ENCODE assay signal across 1 cellular context in the genomic region with DNA sequence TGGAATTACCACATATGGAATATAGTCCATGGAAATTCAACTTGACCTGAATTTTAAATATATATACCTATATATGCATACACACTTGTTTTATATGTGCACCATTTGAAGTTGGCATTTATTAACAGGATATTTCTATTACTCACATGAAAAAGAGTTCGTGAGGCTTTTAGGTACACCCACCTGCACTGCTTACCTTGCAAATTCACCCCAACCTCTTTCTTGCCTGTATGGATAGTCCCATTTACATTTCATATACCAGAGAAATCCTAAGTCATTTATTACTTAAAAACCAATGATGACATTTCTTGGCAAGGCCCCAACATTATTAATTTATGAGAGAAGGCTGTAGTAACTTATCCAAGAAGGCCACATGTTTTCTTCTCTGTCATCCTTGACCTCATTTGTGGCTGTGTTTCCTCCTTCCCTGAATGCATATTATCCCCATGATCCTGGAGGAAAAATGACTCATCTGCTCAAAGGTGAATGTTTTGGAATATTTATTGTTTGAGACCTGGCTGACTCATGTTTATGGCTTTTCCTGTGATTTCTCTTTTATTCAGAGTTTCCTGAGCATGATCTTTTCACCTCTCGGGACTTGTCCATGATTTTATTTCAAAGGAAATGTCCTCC.
TF ChIP-seq lines count a peak whose summit lies in the region.

No MANE protein-coding gene starts in this region.

TF ChIP-seq in HepG2, 621 proteins besides CTCF, POLR2A, EP300 and RAD21 (continued from another document and continues in another):
- TF ChIP-seq ZNF574 (CRISPR knock-in tag; IDR thresholded peaks at IDR 0.05) (no peak), ELF3 (CRISPR knock-in tag; IDR thresholded peaks at IDR 0.05) (peak; percentile 96), FOXO1 (CRISPR knock-in tag; IDR thresholded peaks at IDR 0.05) (peak; percentile 30; the same call in 1 of the 2 replicates), ZNF550 (CRISPR knock-in tag; IDR thresholded peaks at IDR 0.05; ENCODE audit: borderline replicate concordance) (no peak), ZNF282 (IDR thresholded peaks at IDR 0.05; ENCODE audit: partially characterized antibody) (no peak), AFF4 (CRISPR knock-in tag; IDR thresholded peaks at IDR 0.05) (no peak), GMEB1 (CRISPR knock-in tag; IDR thresholded peaks at IDR 0.05; ENCODE audit: borderline replicate concordance) (no peak), HMGXB4 (CRISPR knock-in tag; IDR thresholded peaks at IDR 0.05; ENCODE audit: borderline replicate concordance in 1 of 2, low read depth in 1 of 2) (no peak), CREM (IDR thresholded peaks at IDR 0.05) (peak; percentile 48; the same call in 1 of the 2 replicates), CREM (CRISPR knock-in tag; IDR thresholded peaks at IDR 0.05) (no peak), FOSL2 (CRISPR knock-in tag; IDR thresholded peaks at IDR 0.05) (peak; percentile 93), MBNL3 (CRISPR knock-in tag; conservative IDR thresholded peaks at IDR 0.05) (no peak), IRF2 (CRISPR knock-in tag; IDR thresholded peaks at IDR 0.05) (0 out of 2 replicates have a peak, but pooled peaks have one; percentile 33), SOX5 (CRISPR knock-in tag; IDR thresholded peaks at IDR 0.05; ENCODE audit: borderline replicate concordance) (peak; percentile 58; the same call in 1 of the 2 replicates), ZNF10 (CRISPR knock-in tag; IDR thresholded peaks at IDR 0.05; ENCODE audit: borderline replicate concordance, low read depth) (no peak), ZNF335 (CRISPR knock-in tag; IDR thresholded peaks at IDR 0.05) (no peak), SALL2 (CRISPR knock-in tag; IDR thresholded peaks at IDR 0.05) (no peak), PHF8 (CRISPR knock-in tag; IDR thresholded peaks at IDR 0.05) (no peak), ZNF280B (CRISPR knock-in tag; IDR thresholded peaks at IDR 0.05; ENCODE audit: borderline replicate concordance) (no peak), HES4 (CRISPR knock-in tag; IDR thresholded peaks at IDR 0.05; ENCODE audit: borderline replicate concordance) (no peak), CC2D1A (CRISPR knock-in tag; IDR thresholded peaks at IDR 0.05) (no peak), PPARG (CRISPR knock-in tag; conservative IDR thresholded peaks at IDR 0.05) (peak; percentile 42; the same call in 1 of the 2 replicates), NFATC3 (CRISPR knock-in tag; IDR thresholded peaks at IDR 0.05) (no peak), HBP1 (CRISPR knock-in tag; IDR thresholded peaks at IDR 0.05; ENCODE audit: low read depth) (no peak), ZNF326 (CRISPR knock-in tag; IDR thresholded peaks at IDR 0.05; ENCODE audit: borderline replicate concordance) (no peak), CBX5 (CRISPR knock-in tag; IDR thresholded peaks at IDR 0.05; ENCODE audit: borderline replicate concordance) (no peak), NFIC (IDR thresholded peaks at IDR 0.05; ENCODE audit: low read length) (peak; percentile 82; the same call in 1 of the 2 replicates), ZNF460 (CRISPR knock-in tag; IDR thresholded peaks at IDR 0.05; ENCODE audit: borderline replicate concordance) (no peak), ZNF235 (CRISPR knock-in tag; IDR thresholded peaks at IDR 0.05; ENCODE audit: borderline replicate concordance) (no peak), MIXL1 (CRISPR knock-in tag; IDR thresholded peaks at IDR 0.05) (0 out of 2 replicates have a peak, but pooled peaks have one; percentile 17), CENPBD1 (CRISPR knock-in tag; IDR thresholded peaks at IDR 0.05; ENCODE audit: borderline replicate concordance, low read depth) (no peak), ZBTB8A (CRISPR knock-in tag; IDR thresholded peaks at IDR 0.05; ENCODE audit: borderline replicate concordance, low read depth) (no peak), ZNF468 (CRISPR knock-in tag; IDR thresholded peaks at IDR 0.05) (no peak), GTF3A (CRISPR knock-in tag; conservative IDR thresholded peaks at IDR 0.05) (no peak), ZNF557 (CRISPR knock-in tag; IDR thresholded peaks at IDR 0.05) (no peak), ZNF740 (CRISPR knock-in tag; IDR thresholded peaks at IDR 0.05) (no peak), TRIM24 (CRISPR knock-in tag; IDR thresholded peaks at IDR 0.05) (no peak), HMG20A (CRISPR knock-in tag; IDR thresholded peaks at IDR 0.05; ENCODE audit: borderline replicate concordance) (peak; percentile 56; the same call in 1 of the 2 replicates), RCOR2 (CRISPR knock-in tag; IDR thresholded peaks at IDR 0.05) (0 out of 2 replicates have a peak, but pooled peaks have one; percentile 26), ZNF207 (IDR thresholded peaks at IDR 0.05; ENCODE audit: borderline replicate concordance) (no peak)
- TF ChIP-seq, protein P1, sequence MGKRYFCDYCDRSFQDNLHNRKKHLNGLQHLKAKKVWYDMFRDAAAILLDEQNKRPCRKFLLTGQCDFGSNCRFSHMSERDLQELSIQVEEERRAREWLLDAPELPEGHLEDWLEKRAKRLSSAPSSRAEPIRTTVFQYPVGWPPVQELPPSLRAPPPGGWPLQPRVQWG (CRISPR knock-in tag; IDR thresholded peaks at IDR 0.05; ENCODE audit: borderline replicate concordance, low read depth) = no peak
- TF ChIP-seq, protein P2, sequence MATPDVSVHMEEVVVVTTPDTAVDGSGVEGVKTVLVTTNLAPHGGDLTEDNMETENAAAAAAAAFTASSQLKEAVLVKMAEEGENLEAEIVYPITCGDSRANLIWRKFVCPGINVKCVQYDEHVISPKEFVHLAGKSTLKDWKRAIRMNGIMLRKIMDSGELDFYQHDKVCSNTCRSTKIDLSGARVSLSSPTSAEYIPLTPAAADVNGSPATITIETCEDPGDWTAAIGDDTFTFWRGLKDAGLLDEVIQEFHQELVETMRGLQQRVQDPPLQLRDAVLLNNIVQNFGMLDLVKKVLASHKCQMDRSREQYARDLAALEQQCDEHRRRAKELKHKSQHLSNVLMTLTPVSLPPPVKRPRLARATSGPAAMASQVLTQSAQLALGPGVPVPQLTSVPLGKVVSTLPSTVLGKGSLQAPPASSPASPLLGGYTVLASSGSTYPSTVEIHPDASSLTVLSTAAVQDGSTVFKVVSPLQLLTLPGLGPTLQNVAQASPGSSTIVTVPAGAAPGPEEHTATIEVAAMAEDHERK (CRISPR knock-in tag; IDR thresholded peaks at IDR 0.05; ENCODE audit: low read depth) = no peak
